ENCODE assay signal across 8 cellular contexts in the genomic region with DNA sequence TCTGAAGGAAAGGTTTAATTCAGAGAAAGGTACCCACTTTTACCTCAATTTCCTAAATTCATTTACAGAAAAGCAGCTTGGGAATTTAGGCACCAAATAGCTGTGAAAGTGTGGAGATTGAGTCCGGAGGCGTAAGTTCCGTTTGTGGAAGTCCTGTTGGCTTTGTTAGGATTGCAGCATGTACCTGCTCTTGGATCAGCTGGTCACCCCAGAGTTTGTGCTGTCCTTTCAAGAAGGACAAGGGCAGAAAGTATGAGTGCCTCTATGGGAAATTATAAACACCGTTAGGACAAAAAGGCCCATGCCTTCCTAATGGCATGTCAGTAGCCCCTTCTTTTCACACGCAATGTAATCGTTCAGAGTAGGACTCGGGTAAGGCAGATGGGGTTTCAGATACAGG.
"Had no signal": no experiment of that assay in that cellular context is flagged by ENCODE, and none has a peak within 500 bp of the region (broad histone marks: within the 10 kb centered on the region; RNA-seq: fewer than 3 reads in every experiment).

No MANE protein-coding gene starts in this region.

- H3K9me3 ChIP-seq: HAP-1 had no signal

- ATAC-seq: HCT116, HepG2 had no signal

- H3K27ac ChIP-seq: GM23248, HL-60 had no signal

- H3K36me3 ChIP-seq: HAP-1 had no signal

- H2AFZ ChIP-seq: GM23248 had no signal

- H3K9ac ChIP-seq: GM23248 had no signal

- H3K4me3 ChIP-seq: GM23248, HAP-1 had no signal

- DNase-seq: GM23248, GOT3, H7, HFFc6 had no signal
